In genomic region chrX:23668335-23668734, GRCh38 we compare ENCODE assay signal across 8 cellular contexts. TPM values are rescaled to one million over a fixed set of nuclear protein-coding genes. Genes with fewer than 3 reads are reported as not detected.
DNase-seq lines count a peak whose midpoint lies in the region; ATAC-seq and TF ChIP-seq lines count a peak whose summit lies in the region.

No MANE protein-coding gene starts in this region.

- H3K4me1 Mint-ChIP-seq in activated CD4-positive, alpha-beta T cell treated with anti-CD3 and anti-CD28 coated beads for 36 hours = peaks cover 31% of the 10 kb centered on the region

- H3K4me2 ChIP-seq in neural cell (ENCODE audit: low read length) = no peak overlapping the region

- no peak for TF ChIP-seq EP300 in neural cell (conservative IDR thresholded peaks at IDR 0.05; ENCODE audit: poor library complexity, severe bottlenecking)

- no peak for TF ChIP-seq CTCF in HL-60 (IDR thresholded peaks at IDR 0.05; ENCODE audit: insufficient read depth, low read length)
- TF ChIP-seq CTCF in cardiac fibroblast (IDR thresholded peaks at IDR 0.05; ENCODE audit: low read depth, low read length) = no peak
- TF ChIP-seq CTCF in neural cell (IDR thresholded peaks at IDR 0.05; ENCODE audit: poor library complexity, severe bottlenecking) = no peak

- peak overlapping the region; percentile 71 for H3K4me3 ChIP-seq in HL-60 (replicated peaks; ENCODE audit: insufficient read depth, low read length)
- H3K4me3 ChIP-seq in cardiac fibroblast (replicated peaks in 1 of 2; ENCODE audit: low read depth in 2 of 2, low read length in 2 of 2) = peak overlapping the region; percentile 71 to 75
- H3K4me3 ChIP-seq in neural cell (ENCODE audit: low read length) = peak overlapping the region; percentile 80

- H3K27me3 ChIP-seq in HL-60 (ENCODE audit: insufficient read depth, poor library complexity, severe bottlenecking) (no peaks in the 10 kb centered on the region), neural cell (ENCODE audit: insufficient read depth, low read depth, low read length) (no peaks in the 10 kb centered on the region)

- DNase-seq in activated CD4-positive, alpha-beta T cell treated with anti-CD3 and anti-CD28 coated beads for 36 hours = no peak
- DNase-seq in activated CD4-positive, alpha-beta T cell treated with anti-CD3 and anti-CD28 coated beads for 48 hours = no peak
- DNase-seq in HL-60 (ENCODE audit: low read depth in 1 of 2, low spot score in 1 of 2) = no peak
- DNase-seq in cardiac fibroblast (ENCODE audit: low read depth in 2 of 2) = peak in 1 of 2 donors; percentile 9
- DNase-seq in NCI-H1436 (lab: John Stamatoyannopoulos, UW) = no peak
- DNase-seq in kidney glomerular epithelial cell (lab: John Stamatoyannopoulos, UW) = no peak
- no peak for DNase-seq in HuH-7.5 (ENCODE audit: low spot score)

- H3K4me3 Mint-ChIP-seq in activated CD4-positive, alpha-beta T cell treated with anti-CD3 and anti-CD28 coated beads for 36 hours = peak overlapping the region; percentile 83

- H2AFZ ChIP-seq in neural cell (ENCODE audit: low read depth, low read length) = no peak overlapping the region

- no peaks in the 10 kb centered on the region for H3F3A ChIP-seq in neural cell (ENCODE audit: insufficient read depth, low read length, poor library complexity, severe bottlenecking)

- H4K20me1 ChIP-seq in neural cell (ENCODE audit: insufficient read depth) = no peaks in the 10 kb centered on the region

- H3K9me3 Mint-ChIP-seq in activated CD4-positive, alpha-beta T cell treated with anti-CD3 and anti-CD28 coated beads for 36 hours (ENCODE audit: low read depth) = no peaks in the 10 kb centered on the region

- CTCF ChIA-PET in activated CD4-positive, alpha-beta T cell treated with anti-CD3 and anti-CD28 coated beads for 36 hours (lab: Charles Lee) = interaction anchor here (1.6 kb wide), 1 partner anchor 234 kb away, joined by 3 read pairs; no protein-coding TSS in a partner anchor

- no peaks in the 10 kb centered on the region for H3K79me2 ChIP-seq in neural cell (replicated peaks; ENCODE audit: insufficient read depth, low read length)

- H3K27me3 Mint-ChIP-seq in activated CD4-positive, alpha-beta T cell treated with anti-CD3 and anti-CD28 coated beads for 36 hours = no peaks in the 10 kb centered on the region

- H3K27ac Mint-ChIP-seq in activated CD4-positive, alpha-beta T cell treated with anti-CD3 and anti-CD28 coated beads for 36 hours = peak overlapping the region; percentile 92

- H3K9me3 ChIP-seq in neural cell (ENCODE audit: low read length) = no peaks in the 10 kb centered on the region

- H3K9ac ChIP-seq in neural cell (ENCODE audit: low read length) = no peak overlapping the region

- no peak for ATAC-seq in activated CD4-positive, alpha-beta T cell treated with anti-CD3 and anti-CD28 coated beads for 36 hours

- H3K36me3 ChIP-seq in neural cell (ENCODE audit: insufficient read depth, low read length) = no peaks in the 10 kb centered on the region

- H3K36me3 Mint-ChIP-seq in activated CD4-positive, alpha-beta T cell treated with anti-CD3 and anti-CD28 coated beads for 36 hours (ENCODE audit: low read depth) = peaks cover 15% of the 10 kb centered on the region

- POLR2A ChIA-PET in activated CD4-positive, alpha-beta T cell treated with anti-CD3 and anti-CD28 coated beads for 36 hours (lab: Charles Lee) = no interaction called here

- intact Hi-C loops in activated CD4-positive, alpha-beta T cell treated with anti-CD3 and anti-CD28 coated beads for 36 hours (cut with DNase I, micrococcal nuclease) = loop anchor here (2.0 to 10.0 kb wide), 5 partner anchors 356 to 1016 kb away; partner anchors contain the start of gene KLHL15 (in 1 of the 2)

- TF ChIP-seq RAD21 in neural cell (conservative IDR thresholded peaks at IDR 0.05) = no peak

- H3K9me2 ChIP-seq in neural cell (ENCODE audit: insufficient read depth, low read length) = no peaks in the 10 kb centered on the region

- H3K27ac ChIP-seq in HL-60 (replicated peaks) (peak overlapping the region; percentile 85), neural cell (ENCODE audit: low read length) (no peak overlapping the region)

TF ChIP-seq in neural cell, 6 proteins besides CTCF, POLR2A, EP300 and RAD21:
- TF ChIP-seq MXI1 (conservative IDR thresholded peaks at IDR 0.05; ENCODE audit: poor library complexity, severe bottlenecking) = no peak

RNA-seq across cellular contexts. Expression of gene PRDX4, which starts 1.0 kb away (rescaled TPM):
- total RNA-seq in activated CD4-positive, alpha-beta T cell treated with anti-CD3 and anti-CD28 coated beads for 36 hours = 10 to 100 TPM; 48.8 to 51.5 TPM
- 75.5 and 83.2 TPM in 2 replicates for polyA plus RNA-seq in neural cell
- 26.5 and 29.8 TPM in 2 replicates for polyA minus RNA-seq in neural cell
